28 cellular contexts compared by ENCODE assay signal in the genomic region with DNA sequence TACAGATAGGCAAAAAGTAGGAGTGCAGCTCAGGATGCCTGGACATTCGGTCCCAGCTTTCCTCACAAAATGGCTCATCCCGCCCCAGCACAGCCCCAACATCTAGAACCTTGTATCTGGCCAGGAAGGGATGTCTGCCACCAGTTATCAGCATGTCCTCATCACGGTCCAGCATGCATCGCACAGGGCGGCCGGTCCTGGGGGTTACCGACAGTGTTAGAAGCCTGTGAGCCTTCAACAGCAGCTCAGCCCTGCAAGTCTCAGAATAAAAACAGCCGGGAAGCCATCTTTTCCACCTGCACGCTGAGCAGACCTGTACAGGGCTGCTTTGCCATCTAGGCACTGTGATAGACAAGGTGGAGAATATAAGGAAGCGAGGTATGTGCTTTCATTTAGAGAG. TPM values are rescaled to one million over a fixed set of nuclear protein-coding genes. Genes with fewer than 3 reads are reported as not detected.
"Had no signal": no experiment of that assay in that cellular context is flagged by ENCODE, and none has a peak within 500 bp of the region (broad histone marks: within the 10 kb centered on the region; RNA-seq: fewer than 3 reads in every experiment).

No MANE protein-coding gene starts in this region.

- DNase-seq: activated CD4-positive, alpha-beta memory T cell treated with anti-CD3 and anti-CD28 coated beads for 36 hours; activated CD4-positive, alpha-beta T cell treated with anti-CD3 and anti-CD28 coated beads for 36 hours; activated CD4-positive, alpha-beta T cell treated with anti-CD3 and anti-CD28 coated beads, Interleukin-2, amount 10 ng/mL, durations not matched to agents 24 days and 14 days; activated CD4-positive, CD25-positive, alpha-beta regulatory T cell; activated CD4-positive, CD25-positive, alpha-beta regulatory T cell treated with anti-CD3 and anti-CD28 coated beads, Interleukin-2, amount 50 U/mL, for 72 hours; activated CD8-positive, alpha-beta T cell treated with anti-CD3 and anti-CD28 coated beads, Interleukin-2, amount 10 ng/mL, durations not matched to agents 7 days and 5 days; activated effector memory CD4-positive, alpha-beta T cell treated with anti-CD3 and anti-CD28 coated beads, Interleukin-2, amount 50 U/mL, for 16 hours; activated naive CD4-positive, alpha-beta T cell treated with anti-CD3 and anti-CD28 coated beads for 36 hours; activated naive CD8-positive, alpha-beta T cell treated with anti-CD3 and anti-CD28 coated beads for 36 hours; activated naive CD8-positive, alpha-beta T cell treated with anti-CD3 and anti-CD28 coated beads, Interleukin-2, amount 50 U/mL, for 24 hours; activated T-cell treated with anti-CD3 and anti-CD28 coated beads, Interleukin-2, amount 50 U/mL, for 4 hours; adrenal gland; amygdala; aorta; body of pancreas; central memory CD4-positive, alpha-beta T cell; cerebellar nuclear complex; colonic mucosa; effector CD8-positive, alpha-beta T cell; foreskin keratinocyte; gastrocnemius medialis; glutamatergic neuron; T-helper 2 cell had no signal

- H3K4me3 Mint-ChIP-seq: activated CD4-positive, alpha-beta memory T cell treated with anti-CD3 and anti-CD28 coated beads for 36 hours; activated CD4-positive, alpha-beta T cell treated with anti-CD3 and anti-CD28 coated beads for 36 hours; activated CD4-positive, alpha-beta T cell treated with anti-CD3 and anti-CD28 coated beads, Interleukin-2, amount 10 ng/mL, durations not matched to agents 24 days and 14 days; activated CD8-positive, alpha-beta T cell treated with anti-CD3 and anti-CD28 coated beads, Interleukin-2, amount 10 ng/mL, durations not matched to agents 7 days and 5 days; activated naive CD4-positive, alpha-beta T cell treated with anti-CD3 and anti-CD28 coated beads for 36 hours; activated naive CD4-positive, alpha-beta T cell treated with anti-CD3 and anti-CD28 coated beads, Interleukin-2, amount 50 U/mL, for 24 hours; activated naive CD8-positive, alpha-beta T cell treated with anti-CD3 and anti-CD28 coated beads for 36 hours; activated naive CD8-positive, alpha-beta T cell treated with anti-CD3 and anti-CD28 coated beads, Interleukin-2, amount 50 U/mL, for 24 hours; activated T-cell treated with anti-CD3 and anti-CD28 coated beads, Interleukin-2, amount 50 U/mL, for 4 hours; activated T-helper 1 cell treated with anti-CD3 and anti-CD28 coated beads, Interleukin-12 subunit alpha, Interleukin-12 subunit beta, Interleukin-2, Interleukin-4 antibody, amounts not matched to agents 30 ng/mL and 10 ng/mL and 1 ng/mL, durations not matched to agents 14 hours and 24 hours and 36 hours had no signal

- H3K4me1 Mint-ChIP-seq: activated CD4-positive, alpha-beta T cell treated with anti-CD3 and anti-CD28 coated beads for 36 hours; activated CD4-positive, alpha-beta T cell treated with anti-CD3 and anti-CD28 coated beads, Interleukin-2, amount 10 ng/mL, durations not matched to agents 24 days and 14 days; activated naive CD4-positive, alpha-beta T cell treated with anti-CD3 and anti-CD28 coated beads, Interleukin-2, amount 50 U/mL, for 24 hours; activated naive CD8-positive, alpha-beta T cell treated with anti-CD3 and anti-CD28 coated beads for 36 hours; activated naive CD8-positive, alpha-beta T cell treated with anti-CD3 and anti-CD28 coated beads, Interleukin-2, amount 50 U/mL, for 24 hours had no signal

- ATAC-seq: activated CD4-positive, alpha-beta T cell treated with anti-CD3 and anti-CD28 coated beads for 36 hours; activated CD8-positive, alpha-beta T cell treated with anti-CD3 and anti-CD28 coated beads, Interleukin-2, amount 10 ng/mL, durations not matched to agents 7 days and 5 days; activated naive CD8-positive, alpha-beta T cell treated with anti-CD3 and anti-CD28 coated beads, Interleukin-2, amount 50 U/mL, for 24 hours; activated T-cell treated with anti-CD3 and anti-CD28 coated beads, Interleukin-2, amount 50 U/mL, for 4 hours; body of pancreas; esophagus mucosa; foreskin keratinocyte; gastrocnemius medialis had no signal

- H3K36me3 Mint-ChIP-seq: activated CD4-positive, alpha-beta memory T cell treated with anti-CD3 and anti-CD28 coated beads for 36 hours; activated naive CD4-positive, alpha-beta T cell treated with anti-CD3 and anti-CD28 coated beads, Interleukin-2, amount 50 U/mL, for 24 hours; activated naive CD8-positive, alpha-beta T cell treated with anti-CD3 and anti-CD28 coated beads for 36 hours had no signal

- H3K9me3 Mint-ChIP-seq: activated CD4-positive, alpha-beta memory T cell treated with anti-CD3 and anti-CD28 coated beads for 36 hours; activated CD4-positive, alpha-beta T cell treated with anti-CD3 and anti-CD28 coated beads, Interleukin-2, amount 10 ng/mL, durations not matched to agents 24 days and 14 days; activated naive CD4-positive, alpha-beta T cell treated with anti-CD3 and anti-CD28 coated beads for 36 hours; activated naive CD4-positive, alpha-beta T cell treated with anti-CD3 and anti-CD28 coated beads, Interleukin-2, amount 50 U/mL, for 24 hours; activated naive CD8-positive, alpha-beta T cell treated with anti-CD3 and anti-CD28 coated beads for 36 hours; activated naive CD8-positive, alpha-beta T cell treated with anti-CD3 and anti-CD28 coated beads, Interleukin-2, amount 50 U/mL, for 24 hours; activated T-cell treated with anti-CD3 and anti-CD28 coated beads, Interleukin-2, amount 50 U/mL, for 4 hours; activated T-helper 1 cell treated with anti-CD3 and anti-CD28 coated beads, Interleukin-12 subunit alpha, Interleukin-12 subunit beta, Interleukin-2, Interleukin-4 antibody, amounts not matched to agents 30 ng/mL and 10 ng/mL and 1 ng/mL, durations not matched to agents 14 hours and 24 hours and 36 hours; activated T-helper 2 cell treated with anti-CD3 and anti-CD28 coated beads, Interferon-gamma antibody, Interleukin-2, Interleukin-4, amounts not matched to agents 10 μg/mL and 5 μg/mL and 100 μg/mL, durations not matched to agents 14 hours and 24 hours and 36 hours had no signal

- H3K27ac Mint-ChIP-seq: activated CD4-positive, alpha-beta memory T cell treated with anti-CD3 and anti-CD28 coated beads for 36 hours; activated CD4-positive, alpha-beta T cell treated with anti-CD3 and anti-CD28 coated beads for 36 hours; activated CD4-positive, alpha-beta T cell treated with anti-CD3 and anti-CD28 coated beads, Interleukin-2, amount 10 ng/mL, durations not matched to agents 24 days and 14 days; activated CD8-positive, alpha-beta T cell treated with anti-CD3 and anti-CD28 coated beads, Interleukin-2, amount 10 ng/mL, durations not matched to agents 7 days and 5 days; activated naive CD4-positive, alpha-beta T cell treated with anti-CD3 and anti-CD28 coated beads for 36 hours; activated naive CD4-positive, alpha-beta T cell treated with anti-CD3 and anti-CD28 coated beads, Interleukin-2, amount 50 U/mL, for 24 hours; activated naive CD8-positive, alpha-beta T cell treated with anti-CD3 and anti-CD28 coated beads for 36 hours; activated naive CD8-positive, alpha-beta T cell treated with anti-CD3 and anti-CD28 coated beads, Interleukin-2, amount 50 U/mL, for 24 hours; activated T-helper 1 cell treated with anti-CD3 and anti-CD28 coated beads, Interleukin-12 subunit alpha, Interleukin-12 subunit beta, Interleukin-2, Interleukin-4 antibody, amounts not matched to agents 30 ng/mL and 10 ng/mL and 1 ng/mL, durations not matched to agents 14 hours and 24 hours and 36 hours; activated T-helper 2 cell treated with anti-CD3 and anti-CD28 coated beads, Interferon-gamma antibody, Interleukin-2, Interleukin-4, amounts not matched to agents 10 μg/mL and 5 μg/mL and 100 μg/mL, durations not matched to agents 14 hours and 24 hours and 36 hours had no signal

RNA-seq across cellular contexts. Expression of gene XDH, which starts 49.2 kb away (rescaled TPM):
- total RNA-seq: activated CD4-positive, alpha-beta memory T cell treated with anti-CD3 and anti-CD28 coated beads for 36 hours; activated CD4-positive, alpha-beta T cell treated with anti-CD3 and anti-CD28 coated beads, Interleukin-2, amount 10 ng/mL, durations not matched to agents 24 days and 14 days; activated CD8-positive, alpha-beta T cell treated with anti-CD3 and anti-CD28 coated beads, Interleukin-2, amount 10 ng/mL, durations not matched to agents 7 days and 5 days; activated naive CD4-positive, alpha-beta T cell treated with anti-CD3 and anti-CD28 coated beads for 36 hours; activated naive CD8-positive, alpha-beta T cell treated with anti-CD3 and anti-CD28 coated beads for 36 hours; activated T-cell treated with anti-CD3 and anti-CD28 coated beads, Interleukin-2, amount 50 U/mL, for 4 hours; activated T-helper 1 cell treated with anti-CD3 and anti-CD28 coated beads, Interleukin-12 subunit alpha, Interleukin-12 subunit beta, Interleukin-2, Interleukin-4 antibody, amounts not matched to agents 30 ng/mL and 10 ng/mL and 1 ng/mL, durations not matched to agents 14 hours and 24 hours and 36 hours; activated T-helper 2 cell treated with anti-CD3 and anti-CD28 coated beads, Interferon-gamma antibody, Interleukin-2, Interleukin-4, amounts not matched to agents 10 μg/mL and 5 μg/mL and 100 μg/mL, durations not matched to agents 14 hours and 24 hours and 36 hours; adrenal gland; aorta; dermis microvascular lymphatic vessel endothelial cell had no signal
